25 cellular contexts compared by ENCODE assay signal in genomic region chr18:50807199-50807598, GRCh38. TPM values are rescaled to one million over a fixed set of nuclear protein-coding genes. Genes with fewer than 3 reads are reported as not detected.
DNase-seq lines count a peak whose midpoint lies in the region; ATAC-seq and TF ChIP-seq lines count a peak whose summit lies in the region.
"Had no signal": no experiment of that assay in that cellular context is flagged by ENCODE, and none has a peak within 500 bp of the region (broad histone marks: within the 10 kb centered on the region; RNA-seq: fewer than 3 reads in every experiment).

No MANE protein-coding gene starts in this region.

- peaks cover 33% of the 10 kb centered on the region for H3K4me1 Mint-ChIP-seq in dendritic cell treated with granulocyte-macrophage colony-stimulating factor and Interleukin-4, amounts not matched to agents 40 ng/mL and 50 ng/mL, for 4 days (ENCODE audit: low read depth)
- no peaks in the 10 kb centered on the region for H3K4me1 Mint-ChIP-seq in T-cell
- no peaks in the 10 kb centered on the region for H3K4me1 Mint-ChIP-seq in effector memory CD8-positive, alpha-beta T cell (ENCODE audit: low read depth in 2 of 2)

- intact Hi-C loops in dendritic cell treated with granulocyte-macrophage colony-stimulating factor and Interleukin-4, amounts not matched to agents 40 ng/mL and 50 ng/mL, for 4 days (cut with micrococcal nuclease): loop anchor here (5.0 kb wide), 1 partner anchor 225 kb away; the partner anchor contains the start of gene SMAD4
- intact Hi-C loops in right lobe of liver (cut with DNase I) (no loop called here), heart left ventricle (cut with DNase I) (no loop called here)

- no peaks in the 10 kb centered on the region for H3K36me3 ChIP-seq in BLaER1 treated with 17β-estradiol and CSF1 and Interleukin-3, amounts not matched to agents 10 nM and 100 nM
- H3K36me3 ChIP-seq in DOHH2 (ENCODE audit: control insufficient read depth, low read length) (no peaks in the 10 kb centered on the region), right lobe of liver (no peaks in the 10 kb centered on the region), heart left ventricle (no peaks in the 10 kb centered on the region)

- no peaks in the 10 kb centered on the region for H3K27me3 ChIP-seq in BLaER1 treated with 17β-estradiol and CSF1 and Interleukin-3, amounts not matched to agents 10 nM and 100 nM
- H3K27me3 ChIP-seq in DOHH2 (ENCODE audit: control insufficient read depth, low read length) (no peaks in the 10 kb centered on the region), right lobe of liver (no peaks in the 10 kb centered on the region), heart left ventricle (no peaks in the 10 kb centered on the region)

- no peaks in the 10 kb centered on the region for H3K36me3 Mint-ChIP-seq in dendritic cell treated with granulocyte-macrophage colony-stimulating factor and Interleukin-4, amounts not matched to agents 40 ng/mL and 50 ng/mL, for 4 days (ENCODE audit: low read depth)
- no peaks in the 10 kb centered on the region for H3K36me3 Mint-ChIP-seq in T-cell
- peaks cover 3% of the 10 kb centered on the region for H3K36me3 Mint-ChIP-seq in effector memory CD8-positive, alpha-beta T cell (ENCODE audit: insufficient read depth)

- H3K9me2 ChIP-seq in DOHH2 (replicated peaks; ENCODE audit: control insufficient read depth, low read length): no peaks in the 10 kb centered on the region

- no peak overlapping the region for H3K9ac ChIP-seq in BLaER1 treated with 17β-estradiol and CSF1 and Interleukin-3, amounts not matched to agents 10 nM and 100 nM

- no peaks in the 10 kb centered on the region for H3K27me3 Mint-ChIP-seq in dendritic cell treated with granulocyte-macrophage colony-stimulating factor and Interleukin-4, amounts not matched to agents 40 ng/mL and 50 ng/mL, for 4 days
- peaks cover 5 to 9% of the 10 kb centered on the region in 2 donors for H3K27me3 Mint-ChIP-seq in T-cell
- peaks cover 13 to 27% of the 10 kb centered on the region in 2 donors for H3K27me3 Mint-ChIP-seq in effector memory CD8-positive, alpha-beta T cell

- no peak overlapping the region for H3K4me3 ChIP-seq in BLaER1 treated with 17β-estradiol and CSF1 and Interleukin-3, amounts not matched to agents 10 nM and 100 nM
- H3K4me3 ChIP-seq in DOHH2 (ENCODE audit: low read length) (no peak overlapping the region), right lobe of liver (no peak overlapping the region), heart left ventricle (no peak overlapping the region)
- H3K4me3 ChIP-seq: SK-N-MC had no signal

- ATAC-seq in right lobe of liver: peak; percentile 43 to 63 (median 57)
- no peak for ATAC-seq in T-cell (replicated peaks in 1 of 4)
- no peak for ATAC-seq in heart left ventricle
- no peak for ATAC-seq in effector memory CD8-positive, alpha-beta T cell (replicated peaks)
- ATAC-seq: HCT116, Panc1 had no signal

- H3K9me3 ChIP-seq in BLaER1 treated with 17β-estradiol and CSF1 and Interleukin-3, amounts not matched to agents 10 nM and 100 nM (replicated peaks in 1 of 11): peaks cover 0 to 10% (median 8%) of the 10 kb centered on the region in 11 experiments; a peak in 15 of 22 replicates
- H3K9me3 ChIP-seq in DOHH2 (ENCODE audit: control insufficient read depth, insufficient read depth, low read length): no peaks in the 10 kb centered on the region
- no peaks in the 10 kb centered on the region for H3K9me3 ChIP-seq in right lobe of liver
- peaks cover 0 to 8% (median 0%) of the 10 kb centered on the region in 12 donors for H3K9me3 ChIP-seq in heart left ventricle

- CTCF ChIA-PET in T-cell (lab: Charles Lee): interaction anchor here in 1 of 2 donors (0.6 kb wide), 1 partner anchor 13 kb away, joined by 3 read pairs; no protein-coding TSS in a partner anchor

- DNase-seq in right lobe of liver (no peak), T-cell (no peak), SIG-M5 treated with dmso at 0.1 percent for 504 hours (lab: John Stamatoyannopoulos, UW; ENCODE audit: unreplicated experiment) (no peak), heart left ventricle (no peak)
- DNase-seq in effector memory CD8-positive, alpha-beta T cell: no peak
- DNase-seq: 8988T; ACHN; CD4-positive, alpha-beta T cell; COR-L47; DMS 273 treated with DMSO at 0.1 percent for 48 hours; DND-41; KBM-7; NCI-H2029; NCI-H2227 treated with DMSO at 0.1 percent for 48 hours; NCI-H69; SHP77 treated with DMSO at 0.1 percent for 48 hours had no signal

- TF ChIP-seq POLR2A in right lobe of liver (IDR thresholded peaks at IDR 0.05) (no peak), heart left ventricle (IDR thresholded peaks at IDR 0.05) (no peak)

- no peaks in the 10 kb centered on the region for H4K20me1 ChIP-seq in BLaER1 treated with 17β-estradiol and CSF1 and Interleukin-3, amounts not matched to agents 10 nM and 100 nM
- H4K20me1 ChIP-seq in DOHH2 (ENCODE audit: control insufficient read depth, insufficient read depth, low read depth, low read length): no peaks in the 10 kb centered on the region

- POLR2A ChIA-PET in T-cell (lab: Charles Lee): no interaction called here

- no peak for TF ChIP-seq CTCF in DOHH2 (IDR thresholded peaks at IDR 0.05; ENCODE audit: low read depth, low read length, poor library complexity, severe bottlenecking)
- no peak for TF ChIP-seq CTCF in right lobe of liver (IDR thresholded peaks at IDR 0.05)
- TF ChIP-seq CTCF in heart left ventricle (IDR thresholded peaks at IDR 0.05): no peak

- no peak overlapping the region for H3K4me3 Mint-ChIP-seq in dendritic cell treated with granulocyte-macrophage colony-stimulating factor and Interleukin-4, amounts not matched to agents 40 ng/mL and 50 ng/mL, for 4 days
- no peak overlapping the region for H3K4me3 Mint-ChIP-seq in T-cell
- no peak overlapping the region for H3K4me3 Mint-ChIP-seq in effector memory CD8-positive, alpha-beta T cell
- H3K4me3 Mint-ChIP-seq: CD4-positive, alpha-beta T cell had no signal

- peak overlapping the region in 2 of 11 experiments; percentile 26 to 68; a peak in 3 of 22 replicates for H3K27ac ChIP-seq in BLaER1 treated with 17β-estradiol and CSF1 and Interleukin-3, amounts not matched to agents 10 nM and 100 nM
- H3K27ac ChIP-seq in DOHH2 (ENCODE audit: low read depth, low read length) (no peak overlapping the region), right lobe of liver (no peak overlapping the region), heart left ventricle (no peak overlapping the region)
- H3K27ac ChIP-seq: SK-N-MC had no signal

- H3K4me2 ChIP-seq in BLaER1 treated with 17β-estradiol and CSF1 and Interleukin-3, amounts not matched to agents 10 nM and 100 nM: peak overlapping the region; percentile 63 to 87 (median 75); a peak in 20 of 22 replicates
- H3K4me2 ChIP-seq in DOHH2 (ENCODE audit: low read length): 0 out of 2 replicates have a peak overlapping the region, but pooled peaks have one; percentile 41

- H3K27ac Mint-ChIP-seq in dendritic cell treated with granulocyte-macrophage colony-stimulating factor and Interleukin-4, amounts not matched to agents 40 ng/mL and 50 ng/mL, for 4 days: peak overlapping the region; percentile 64
- H3K27ac Mint-ChIP-seq in T-cell: no peak overlapping the region
- H3K27ac Mint-ChIP-seq in effector memory CD8-positive, alpha-beta T cell: no peak overlapping the region
- H3K27ac Mint-ChIP-seq: CD4-positive, alpha-beta T cell had no signal

- 59% methylated on average over 2 of the region's 2 CpGs for WGBS in right lobe of liver (ENCODE audit: insufficient coverage, low coverage, low lambda C conversion rate, missing lambda C conversion rate)
- 71 to 79% (median 73%) methylated on average over 2 of the region's 2 CpGs for WGBS in heart left ventricle, 4 donors

- H3K79me2 ChIP-seq in DOHH2 (ENCODE audit: control insufficient read depth, low read length): no peaks in the 10 kb centered on the region

- no peaks in the 10 kb centered on the region for H3F3A ChIP-seq in DOHH2 (ENCODE audit: control insufficient read depth, insufficient read depth)

- peaks cover 46 to 54% (median 52%) of the 10 kb centered on the region in 10 experiments for H3K4me1 ChIP-seq in BLaER1 treated with 17β-estradiol and CSF1 and Interleukin-3, amounts not matched to agents 10 nM and 100 nM
- peaks cover 20% of the 10 kb centered on the region for H3K4me1 ChIP-seq in DOHH2 (ENCODE audit: control insufficient read depth, low read length)
- H3K4me1 ChIP-seq in right lobe of liver: peaks cover 0 to 6% (median 0%) of the 10 kb centered on the region in 4 donors
- H3K4me1 ChIP-seq in heart left ventricle: peaks cover 0 to 10% (median 0%) of the 10 kb centered on the region in 12 donors

- H3K9me3 Mint-ChIP-seq in dendritic cell treated with granulocyte-macrophage colony-stimulating factor and Interleukin-4, amounts not matched to agents 40 ng/mL and 50 ng/mL, for 4 days: no peaks in the 10 kb centered on the region
- no peaks in the 10 kb centered on the region for H3K9me3 Mint-ChIP-seq in T-cell
- no peaks in the 10 kb centered on the region for H3K9me3 Mint-ChIP-seq in effector memory CD8-positive, alpha-beta T cell
- H3K9me3 Mint-ChIP-seq: CD4-positive, alpha-beta T cell had no signal

RNA-seq across cellular contexts. Expression of gene MRO, which starts 12.6 kb away (rescaled TPM):
- total RNA-seq in right lobe of liver (10 to 100 TPM in 1 of 6 experiments, 1 to 10 TPM in 5; 2.2 to 14.8 (median 2.7) TPM), T-cell (not detected), heart left ventricle (1 to 10 TPM in 7 of 9 donors, under 1 TPM in 2; 0.42 to 6.9 (median 3.7) TPM)
- polyA plus RNA-seq in heart left ventricle: 1 to 10 TPM in 1 of 2 donors, under 1 TPM in 1; 0.19 to 1.6 TPM
- total RNA-seq: CD4-positive, alpha-beta T cell; LHCN-M2; MCF 10A had no signal
- polyA plus RNA-seq: BJ had no signal

Comparison
In these comparisons a context has a peak if more than half of its experiments do, and no peak if none do; other contexts are left out.
1. ATAC-seq: peak in right lobe of liver (4 of 4); none in T-cell (0 of 4), heart left ventricle (0 of 4) and effector memory CD8-positive, alpha-beta T cell (single experiment).